ENCODE assay signal across 19 cellular contexts in the genomic region with DNA sequence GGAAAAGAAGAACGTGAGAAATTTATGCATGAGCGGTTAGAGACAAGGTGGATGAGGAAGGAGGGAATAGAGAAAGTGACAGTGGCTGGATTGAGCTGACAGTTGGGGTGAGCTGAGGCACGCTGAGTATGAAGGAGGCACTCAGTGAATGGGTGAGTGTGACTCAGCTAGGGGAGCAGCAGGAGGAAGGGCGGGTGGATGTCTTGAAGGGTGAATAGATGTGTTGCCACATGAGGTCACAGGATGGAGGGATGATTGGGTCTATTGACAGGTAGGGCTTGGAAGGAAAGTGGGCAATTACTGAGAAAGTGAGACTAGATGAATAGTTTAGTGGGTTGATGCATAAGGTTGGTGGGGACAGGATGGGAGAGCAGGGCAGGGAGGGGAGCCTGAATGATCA. TPM values are rescaled to one million over a fixed set of nuclear protein-coding genes. Genes with fewer than 3 reads are reported as not detected.
DNase-seq lines count a peak whose midpoint lies in the region; ATAC-seq and TF ChIP-seq lines count a peak whose summit lies in the region.
"Had no signal": no experiment of that assay in that cellular context is flagged by ENCODE, and none has a peak within 500 bp of the region (broad histone marks: within the 10 kb centered on the region; RNA-seq: fewer than 3 reads in every experiment).

No MANE protein-coding gene starts in this region.

- H3K36me3 Mint-ChIP-seq in activated naive CD4-positive, alpha-beta T cell treated with anti-CD3 and anti-CD28 coated beads, Interleukin-2, amount 50 U/mL, for 72 hours, result no peaks in the 10 kb centered on the region
- H3K36me3 Mint-ChIP-seq: CD4-positive, alpha-beta memory T cell had no signal

- H3K9me3 Mint-ChIP-seq in activated naive CD4-positive, alpha-beta T cell treated with anti-CD3 and anti-CD28 coated beads, Interleukin-2, amount 50 U/mL, for 72 hours, result peaks cover 5 to 9% of the 10 kb centered on the region in 2 donors

- peak; percentile 46 to 74 for ATAC-seq in activated naive CD4-positive, alpha-beta T cell treated with anti-CD3 and anti-CD28 coated beads, Interleukin-2, amount 50 U/mL, for 72 hours
- ATAC-seq: PC-3 had no signal

- no peaks in the 10 kb centered on the region for H3K36me3 ChIP-seq in transverse colon
- H3K36me3 ChIP-seq: MG63 had no signal

- no peak overlapping the region for H3K27ac ChIP-seq in transverse colon
- H3K27ac ChIP-seq: HL-60 had no signal

- no peaks in the 10 kb centered on the region for H3K4me1 ChIP-seq in transverse colon

- intact Hi-C loops in transverse colon (cut with DNase I; ENCODE audit: low total_unique reads), result no loop called here

- TF ChIP-seq POLR2A in NB4 (IDR thresholded peaks at IDR 0.05; ENCODE audit: extremely low read depth, insufficient read length) (no peak), transverse colon (IDR thresholded peaks at IDR 0.05) (no peak)

- peaks cover 10% of the 10 kb centered on the region for H3K27me3 ChIP-seq in transverse colon

- 45 to 66% methylated on average over 4 of the region's 4 CpGs for WGBS in transverse colon (ENCODE audit: low coverage in 1 of 2), 2 donors

- H3K27ac Mint-ChIP-seq in activated naive CD4-positive, alpha-beta T cell treated with anti-CD3 and anti-CD28 coated beads, Interleukin-2, amount 50 U/mL, for 72 hours, result no peak overlapping the region
- H3K27ac Mint-ChIP-seq: B cell; CD4-positive, alpha-beta memory T cell had no signal

- peak in 1 of 2 donors; percentile 31 for DNase-seq in activated naive CD4-positive, alpha-beta T cell treated with anti-CD3 and anti-CD28 coated beads, Interleukin-2, amount 50 U/mL, for 72 hours (ENCODE audit: low spot score in 2 of 2)
- DNase-seq in activated naive CD4-positive, alpha-beta T cell treated with Interleukin-2 at 50 U/mL for 16 hours, result no peak
- DNase-seq in NB4 (ENCODE audit: low read depth) (peak; percentile 4), epithelial cell of esophagus (ENCODE audit: low read depth) (peak; percentile 53), transverse colon (peak; percentile 3), GF-D8 (lab: John Stamatoyannopoulos, UW) (no peak), GM20000 (ENCODE audit: low spot score) (no peak)
- DNase-seq: CD4-positive, alpha-beta memory T cell; DMS79 treated with DMSO at 0.1 percent for 48 hours; KG1; MG63; NCI-H1105; NCI-H1694 treated with DMSO at 0.1 percent for 48 hours; NCI-H446; PC-3; Right ventricle myocardium superior had no signal

- peaks cover 0 to 3% of the 10 kb centered on the region in 2 donors for H3K9me3 ChIP-seq in transverse colon

- TF ChIP-seq EP300 in transverse colon (IDR thresholded peaks at IDR 0.05; ENCODE audit: low read depth), result no peak

- in situ Hi-C loops in transverse colon (cut with MboI; ENCODE audit: low pct_ligation_motif_present in 1 of 4, low pct_unique_long_range_greater_than_20kb in 1 of 4, low sequenced_read_pairs in 3 of 4), result no loop called here

- TF ChIP-seq CTCF in NB4 (IDR thresholded peaks at IDR 0.05; ENCODE audit: low read depth, low read length) (no peak), epithelial cell of esophagus (IDR thresholded peaks at IDR 0.05; ENCODE audit: insufficient read depth, low read depth, low read length, missing control alignments) (no peak), transverse colon (IDR thresholded peaks at IDR 0.05) (no peak), GM20000 (IDR thresholded peaks at IDR 0.05; ENCODE audit: extremely low read depth, missing control alignments) (no peak)

- H3K4me3 ChIP-seq in NB4 (ENCODE audit: low read depth, low read length) (no peak overlapping the region), epithelial cell of esophagus (ENCODE audit: low read length) (no peak overlapping the region), transverse colon (no peak overlapping the region)
- H3K4me3 ChIP-seq: MG63 had no signal

RNA-seq across cellular contexts. Expression of a gene that starts 8.0 kb away (rescaled TPM):
- total RNA-seq in activated naive CD4-positive, alpha-beta T cell treated with anti-CD3 and anti-CD28 coated beads, Interleukin-2, amount 50 U/mL, for 72 hours, result 1 to 10 TPM; 1.2 to 1.8 TPM
- total RNA-seq in transverse colon, result 10 to 100 TPM in 1 of 4 donors, 1 to 10 TPM in 2, under 1 TPM in 1; 0.68 to 13.5 (median 1.3) TPM

RNA-seq across cellular contexts. Expression of a gene that starts 21.4 kb away (rescaled TPM):
- 10 to 100 TPM; 47.2 to 55.7 TPM for total RNA-seq in activated naive CD4-positive, alpha-beta T cell treated with anti-CD3 and anti-CD28 coated beads, Interleukin-2, amount 50 U/mL, for 72 hours
- total RNA-seq in transverse colon, result 1,000 to 10,000 TPM in 2 of 4 donors, 100 to 1,000 TPM in 2; 548 to 1,794 (median 1,176) TPM

RNA-seq across cellular contexts. Expression of a gene that starts 45.4 kb away (rescaled TPM):
- not detected for total RNA-seq in activated naive CD4-positive, alpha-beta T cell treated with anti-CD3 and anti-CD28 coated beads, Interleukin-2, amount 50 U/mL, for 72 hours
- not detected for total RNA-seq in transverse colon
- total RNA-seq: B cell; CD4-positive, alpha-beta memory T cell; H1; PC-3; Right ventricle myocardium superior had no signal

Comparison
In these comparisons a context has a peak if more than half of its experiments do, and no peak if none do; other contexts are left out.
1. DNase-seq: peak in NB4 (single experiment), epithelial cell of esophagus (single experiment) and transverse colon (single experiment); none in activated naive CD4-positive, alpha-beta T cell treated with Interleukin-2 at 50 U/mL for 16 hours (single experiment), GF-D8 (single experiment) and GM20000 (single experiment).
2. RNA of a gene that starts 21.4 kb away (total RNA-seq): 548 to 1,794 TPM in transverse colon; 47.2 to 55.7 TPM in activated naive CD4-positive, alpha-beta T cell treated with anti-CD3 and anti-CD28 coated beads, Interleukin-2, amount 50 U/mL, for 72 hours; every median in the first group is over 4 times any median in the second.